Comparison of ENCODE assay signal across 10 cellular contexts in the genomic region with DNA sequence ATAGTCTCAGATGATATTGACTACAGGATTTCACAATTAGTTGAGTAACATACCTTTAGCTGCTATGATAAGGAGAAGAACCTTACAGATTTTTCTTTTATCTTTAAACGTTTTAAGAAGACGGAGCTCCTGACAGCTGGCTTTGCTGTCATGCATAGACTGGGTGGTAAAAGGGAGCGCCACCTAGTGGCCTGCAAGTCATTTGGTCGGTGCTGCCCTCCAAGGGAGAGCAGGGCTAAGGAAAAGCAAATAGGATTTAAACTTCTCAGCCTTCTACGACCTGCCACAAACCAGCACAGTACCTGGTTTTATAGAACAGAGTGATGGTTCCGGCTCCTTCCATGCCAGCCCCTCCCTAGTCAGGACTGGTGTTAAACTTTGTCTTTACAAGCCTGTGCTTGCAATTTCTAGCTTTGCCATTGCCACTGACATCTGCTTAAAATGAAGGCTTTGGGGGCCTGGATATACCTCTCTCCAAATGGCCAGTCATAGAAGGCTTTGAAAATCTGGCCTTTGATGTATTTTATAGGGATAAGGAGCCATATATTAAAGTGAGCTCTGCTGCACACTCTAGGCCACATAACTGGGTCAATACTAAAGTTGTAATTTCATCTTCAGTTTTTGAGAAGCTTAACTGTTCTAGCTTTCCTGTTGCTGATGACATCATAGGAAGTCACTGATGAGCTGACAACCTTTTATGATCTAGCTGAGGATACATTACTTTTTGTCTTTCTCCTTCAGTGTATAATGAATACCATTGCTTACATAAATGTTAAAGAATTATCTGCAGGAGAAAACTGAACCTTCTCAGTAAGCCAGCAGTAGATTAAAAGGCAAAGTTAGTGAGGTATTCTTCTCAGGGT. TPM values are rescaled to one million over a fixed set of nuclear protein-coding genes. Genes with fewer than 3 reads are reported as not detected.
DNase-seq lines count a peak whose midpoint lies in the region; ATAC-seq, FAIRE-seq and TF ChIP-seq lines count a peak whose summit lies in the region.
"Had no signal": no experiment of that assay in that cellular context is flagged by ENCODE, and none has a peak within 500 bp of the region (broad histone marks: within the 10 kb centered on the region; RNA-seq: fewer than 3 reads in every experiment).

No MANE protein-coding gene starts in this region.

- TF ChIP-seq RAD21 in GM12878 (IDR thresholded peaks at IDR 0.05; ENCODE audit: insufficient read depth, low read depth, low read length), result peak; percentile 74

- H3K27me3 ChIP-seq in GM12878 (replicated peaks in 1 of 2; ENCODE audit: control insufficient read depth in 2 of 2, insufficient read depth in 2 of 2, low read length in 1 of 2) (no peaks in the 10 kb centered on the region; a peak in 1 of 4 replicates), spleen (replicated peaks in 1 of 7) (peaks cover 0 to 19% (median 2%) of the 10 kb centered on the region in 7 donors)

- H3K9me3 ChIP-seq in GM12878 (replicated peaks; ENCODE audit: control insufficient read depth, insufficient read depth, low read length) (no peaks in the 10 kb centered on the region), spleen (no peaks in the 10 kb centered on the region)
- H3K9me3 ChIP-seq: BLaER1 treated with 17β-estradiol and CSF1 and Interleukin-3, amounts not matched to agents 10 nM and 100 nM had no signal

- SMC1A ChIA-PET in GM12878 (lab: Charles Lee; ENCODE audit: uncharacterized antibody, unreplicated experiment), result interaction anchor here (0.6 to 3.3 kb wide), 11 partner anchors 10 to 1014 kb away, joined by 3 to 26 read pairs (median 4); no protein-coding TSS in a partner anchor

- RAD21 ChIA-PET in GM12878 (lab: Charles Lee; ENCODE audit: unreplicated experiment), result interaction anchor here (0.6 to 2.2 kb wide), 10 partner anchors 10 to 632 kb away, joined by 3 to 42 read pairs (median 4); no protein-coding TSS in a partner anchor

- no peak overlapping the region for H3K27ac ChIP-seq in GM12878 (ENCODE audit: control insufficient read depth, insufficient read depth)
- no peak overlapping the region for H3K27ac ChIP-seq in spleen
- H3K27ac ChIP-seq: BLaER1 treated with 17β-estradiol and CSF1 and Interleukin-3, amounts not matched to agents 10 nM and 100 nM had no signal

- H3K4me1 ChIP-seq in GM12878 (ENCODE audit: control insufficient read depth, insufficient read depth, low read length) (no peaks in the 10 kb centered on the region), spleen (peaks cover 0 to 10% (median 2%) of the 10 kb centered on the region in 6 donors)
- H3K4me1 ChIP-seq: BLaER1 treated with 17β-estradiol and CSF1 and Interleukin-3, amounts not matched to agents 10 nM and 100 nM had no signal

- peak; percentile 61 for FAIRE-seq in GM12878 (lab: Jason Lieb, UNC)

- intact Hi-C loops in GM12878 (cut with micrococcal nuclease; ENCODE audit: unreplicated experiment), result loop anchor here (1.0 to 5.0 kb wide), 3 partner anchors 188 to 632 kb away; no protein-coding TSS in a partner anchor
- intact Hi-C loops in spleen (cut with DNase I; ENCODE audit: low total_unique reads), result loop anchor here (10.0 kb wide), 2 partner anchors 188 to 582 kb away; no protein-coding TSS in a partner anchor

- H3K9ac ChIP-seq in GM12878 (ENCODE audit: control insufficient read depth, insufficient read depth, low read length), result no peak overlapping the region
- H3K9ac ChIP-seq: BLaER1 treated with 17β-estradiol and CSF1 and Interleukin-3, amounts not matched to agents 10 nM and 100 nM had no signal

- CTCF ChIA-PET in T-cell (lab: Charles Lee) (interaction anchor here in 1 of 2 donors (1.4 kb wide), 1 partner anchor 9 kb away, joined by 3 read pairs; no protein-coding TSS in a partner anchor), GM12878 (lab: Yijun Ruan, JAX) (interaction anchor here (0.6 to 6.1 kb wide), 34 partner anchors 9 to 632 kb away, joined by 3 to 105 read pairs (median 4); no protein-coding TSS in a partner anchor)

- H3K9me3 Mint-ChIP-seq in T-cell, result no peaks in the 10 kb centered on the region
- H3K9me3 Mint-ChIP-seq: natural killer cell treated with Interleukin-12 subunit alpha and Interleukin-12 subunit beta and Interleukin-15 and Interleukin-18, amount 100 ng/mL, for 72 hours had no signal

- H3K27me3 Mint-ChIP-seq in T-cell, result peaks cover 14 to 19% of the 10 kb centered on the region in 2 donors

- peaks cover 0 to 2% (median 0%) of the 10 kb centered on the region in 3 donors for H3K4me1 Mint-ChIP-seq in T-cell

- TF ChIP-seq EP300 in GM12878 (IDR thresholded peaks at IDR 0.05; ENCODE audit: borderline replicate concordance in 1 of 2, control insufficient read depth in 1 of 2, low read depth in 2 of 2, low read length in 2 of 2), result no peak

- no peak for TF ChIP-seq POLR2A in NB4 (IDR thresholded peaks at IDR 0.05; ENCODE audit: extremely low read depth, insufficient read length)
- no peak for TF ChIP-seq POLR2A in GM12878 (IDR thresholded peaks at IDR 0.05; ENCODE audit: low read depth, low read length)
- no peak for TF ChIP-seq POLR2A in spleen (IDR thresholded peaks at IDR 0.05)

- H4K20me1 ChIP-seq in GM12878 (ENCODE audit: control insufficient read depth, insufficient read depth), result no peaks in the 10 kb centered on the region
- H4K20me1 ChIP-seq: BLaER1 treated with 17β-estradiol and CSF1 and Interleukin-3, amounts not matched to agents 10 nM and 100 nM had no signal

- H3K36me3 ChIP-seq in GM12878 (ENCODE audit: control insufficient read depth in 2 of 2, insufficient read depth in 2 of 2, low read length in 1 of 2), result no peaks in the 10 kb centered on the region
- H3K36me3 ChIP-seq in spleen, result no peaks in the 10 kb centered on the region
- H3K36me3 ChIP-seq: BLaER1 treated with 17β-estradiol and CSF1 and Interleukin-3, amounts not matched to agents 10 nM and 100 nM had no signal

- ATAC-seq in HG02623 (IDR thresholded peaks at IDR 0.05; ENCODE audit: unreplicated experiment), result peak; percentile 95
- peak in 3 of 4 experiments; percentile 50 to 61 (median 57) for ATAC-seq in T-cell (replicated peaks in 1 of 4)
- peak; percentile 98 for ATAC-seq in GM12878

- WGBS in GM12878 (ENCODE audit: insufficient coverage, insufficient replicate concordance, low lambda C conversion rate, missing lambda C conversion rate), result 0% methylated on average over 6 of the region's 6 CpGs
- 7 to 9% (median 9%) methylated on average over 6 of the region's 6 CpGs for WGBS in spleen, 5 donors

- no peaks in the 10 kb centered on the region for H3K36me3 Mint-ChIP-seq in T-cell
- H3K36me3 Mint-ChIP-seq: natural killer cell treated with Interleukin-12 subunit alpha and Interleukin-12 subunit beta and Interleukin-15 and Interleukin-18, amount 100 ng/mL, for 72 hours had no signal

- no peak overlapping the region for H2AFZ ChIP-seq in GM12878 (ENCODE audit: control insufficient read depth, low read depth, low read length)

- BruUV-seq in GM12878 (replicated peaks; lab: Mats Ljungman, UMichigan), result no TSS peak

- no peak overlapping the region for H3K27ac Mint-ChIP-seq in T-cell
- H3K27ac Mint-ChIP-seq: natural killer cell treated with Interleukin-12 subunit alpha and Interleukin-12 subunit beta and Interleukin-15 and Interleukin-18, amount 100 ng/mL, for 72 hours had no signal

- in situ Hi-C loops in GM12878 (cut with MboI), result loop anchor here (25.0 kb wide), 1 partner anchor 631 kb away; no protein-coding TSS in a partner anchor

- DNase-seq in NCI-H2171 treated with DMSO at 0.1 percent for 48 hours (lab: John Stamatoyannopoulos, UW) (peak; percentile 73), NCI-H2171 (lab: John Stamatoyannopoulos, UW) (no peak), NB4 (ENCODE audit: low read depth) (peak; percentile 85), T-cell (peak in 23 of 34 experiments; percentile 1 to 21 (median 8)), GM12878 (ENCODE audit: low read depth, low spot score) (no peak), iPS DF 4.7 (ENCODE audit: extremely low read depth, low spot score) (peak; percentile 58), spleen (peak; percentile 71)

- POLR2A ChIA-PET in T-cell (lab: Charles Lee), result no interaction called here
- POLR2A ChIA-PET in GM12878 (lab: Charles Lee), result no interaction called here

- no peak overlapping the region for H3K4me2 ChIP-seq in GM12878 (ENCODE audit: control insufficient read depth, insufficient read depth)
- H3K4me2 ChIP-seq: BLaER1 treated with 17β-estradiol and CSF1 and Interleukin-3, amounts not matched to agents 10 nM and 100 nM had no signal

- H3K79me2 ChIP-seq in GM12878 (ENCODE audit: control insufficient read depth, insufficient read depth, low read length), result no peaks in the 10 kb centered on the region

- H3K4me3 Mint-ChIP-seq in T-cell, result no peak overlapping the region
- H3K4me3 Mint-ChIP-seq: natural killer cell treated with Interleukin-12 subunit alpha and Interleukin-12 subunit beta and Interleukin-15 and Interleukin-18, amount 100 ng/mL, for 72 hours had no signal

- H3K4me3 ChIP-seq in NB4 (ENCODE audit: low read depth, low read length), result no peak overlapping the region
- H3K4me3 ChIP-seq in GM12878, result no peak overlapping the region
- H3K4me3 ChIP-seq in spleen, result no peak overlapping the region
- H3K4me3 ChIP-seq: BLaER1 treated with 17β-estradiol and CSF1 and Interleukin-3, amounts not matched to agents 10 nM and 100 nM had no signal

- TF ChIP-seq CTCF in NB4 (IDR thresholded peaks at IDR 0.05; ENCODE audit: low read depth, low read length), result peak; percentile 100
- TF ChIP-seq CTCF in GM12878 (IDR thresholded peaks at IDR 0.05 in 2 of 3, conservative IDR thresholded peaks at IDR 0.05 in 1 of 3; ENCODE audit: control insufficient read depth in 2 of 3, extremely low read depth in 1 of 3, insufficient read depth in 1 of 3, low read depth in 3 of 3, low read length in 3 of 3), result peak; percentile 79 to 92 (median 89)
- peak in 9 of 11 experiments; percentile 47 to 81 (median 75) for TF ChIP-seq CTCF in spleen (IDR thresholded peaks at IDR 0.05 in 8 of 11, conservative IDR thresholded peaks at IDR 0.05 in 3 of 11)

RNA-seq across cellular contexts. Expression of a gene that starts 31.1 kb away (rescaled TPM):
- total RNA-seq in T-cell (under 1 TPM in 1 of 5 donors, not detected in 4; 0.10 TPM), GM12878 (2014; rRNA removed) (0.06 and 0.11 TPM in 2 replicates), GM12878 (2014; rRNA removed; fragmentation: Illumina TruSeq; extraction: Trizol) (not detected in 2 replicates), GM12878 (2021) (0.10 and 0.35 TPM in 2 replicates), spleen (1 to 10 TPM in 6 of 7 donors, under 1 TPM in 1; 0.94 to 5.3 (median 3.4) TPM)
- 0.12 and 0.19 TPM in 2 replicates for total RNA-seq in GM12878 (2013; cell fraction: nucleolus; rRNA removed)
- not detected for polyA plus RNA-seq in GM12878 (2011; ENCODE audit: low read depth)
- polyA plus RNA-seq in GM12878 (2011; rRNA removed) (not detected in 2 replicates), GM12878 (2014; fragmentation: Illumina TruSeq; extraction: Trizol) (not detected in 2 replicates), GM12878 (2014; fragmentation: Nextera tagmentation; extraction: Ambion mirVana) (not detected), GM12878 (2014; rRNA removed) (0.01 and 0.11 TPM in 2 replicates), GM12878 (2016; fragmentation: Nextera tagmentation; extraction: Ambion mirVana) (under 1 TPM in 1 of 2 experiments, not detected in 1; 0.09 TPM), spleen (under 1 TPM; 0.35 to 0.49 (median 0.43) TPM)
- 0.07 TPM in 1 of 2 replicates, not detected in the other for polyA plus RNA-seq in GM12878 (2011; cell fraction: cytosol; rRNA removed)
- polyA plus RNA-seq in GM12878 (2011; cell fraction: nucleus; rRNA removed), result 0.04 TPM in 1 of 2 replicates, not detected in the other
- polyA plus RNA-seq in GM12878 (2012), result 0.01 and 0.04 TPM in 2 replicates
- not detected in 2 replicates for polyA minus RNA-seq in GM12878 (2011; rRNA and poly(A)+ RNA removed)
- polyA minus RNA-seq in GM12878 (2011; cell fraction: cytosol; rRNA and poly(A)+ RNA removed), result not detected in 2 replicates
- polyA minus RNA-seq in GM12878 (2011; cell fraction: nucleus; rRNA and poly(A)+ RNA removed), result 0.12 TPM in 1 of 2 replicates, not detected in the other
- total RNA-seq: natural killer cell treated with Interleukin-12 subunit alpha and Interleukin-12 subunit beta and Interleukin-15 and Interleukin-18, amount 100 ng/mL, for 72 hours had no signal

Comparison
In these comparisons a context has a peak if more than half of its experiments do, and no peak if none do; other contexts are left out.
1. DNase-seq: peak in NCI-H2171 treated with DMSO at 0.1 percent for 48 hours (single experiment), NB4 (single experiment), T-cell (23 of 34), iPS DF 4.7 (single experiment) and spleen (single experiment); none in NCI-H2171 (single experiment) and GM12878 (single experiment).
2. Peak in every context shown above with its lines, with median percentiles within 50 percentile points of each other: ATAC-seq and CTCF ChIP-seq.